ENCODE assay signal across 13 cellular contexts in the genomic region with DNA sequence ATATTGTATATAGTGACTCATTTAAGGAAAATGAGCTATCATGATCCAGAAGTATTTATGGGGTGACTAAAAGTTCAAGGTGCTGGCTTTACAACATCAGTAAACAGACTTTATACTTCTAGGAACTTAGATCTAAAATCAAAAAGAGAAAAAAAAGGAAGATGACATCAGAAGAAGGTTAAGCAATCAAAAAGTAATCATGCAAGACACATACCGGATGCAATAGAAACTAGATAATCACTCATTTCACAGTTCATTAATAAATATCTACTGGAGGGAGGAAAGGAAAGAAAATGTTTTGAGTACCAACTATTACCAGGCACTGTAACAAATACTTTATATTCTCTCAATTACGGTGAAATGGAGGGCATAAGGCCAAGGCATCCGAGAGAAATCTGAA.
A peak's percentile ranks its signal among the peaks of the same experiment; 100 is the strongest.
DNase-seq lines count a peak whose midpoint lies in the region; ATAC-seq, FAIRE-seq and TF ChIP-seq lines count a peak whose summit lies in the region.
"Had no signal": no experiment of that assay in that cellular context is flagged by ENCODE, and none has a peak within 500 bp of the region (broad histone marks: within the 10 kb centered on the region; RNA-seq: fewer than 3 reads in every experiment).

No MANE protein-coding gene starts in this region.

- H3K36me3 ChIP-seq in Panc1 (ENCODE audit: control insufficient read depth, insufficient read depth, low read length) (no peaks in the 10 kb centered on the region), small intestine (ENCODE audit: control insufficient read depth in 2 of 2, insufficient read depth in 2 of 2, low read length in 2 of 2) (peaks cover 0 to 1% of the 10 kb centered on the region in 2 donors), Karpas-422 (ENCODE audit: insufficient read depth, low read length) (no peaks in the 10 kb centered on the region)
- H3K36me3 ChIP-seq: ovary had no signal

- peaks cover 34% of the 10 kb centered on the region for H3K27me3 Mint-ChIP-seq in activated CD8-positive, alpha-beta T cell treated with anti-CD3 and anti-CD28 coated beads for 36 hours
- peaks cover 26% of the 10 kb centered on the region for H3K27me3 Mint-ChIP-seq in activated CD8-positive, alpha-beta T cell treated with anti-CD3 and anti-CD28 coated beads, Interleukin-2, amount 10 ng/mL, durations not matched to agents 7 days and 5 days (ENCODE audit: low read depth)

- H3K36me3 Mint-ChIP-seq in activated CD8-positive, alpha-beta T cell treated with anti-CD3 and anti-CD28 coated beads for 36 hours (ENCODE audit: low read depth): no peaks in the 10 kb centered on the region
- H3K36me3 Mint-ChIP-seq in activated CD8-positive, alpha-beta T cell treated with anti-CD3 and anti-CD28 coated beads, Interleukin-2, amount 10 ng/mL, durations not matched to agents 7 days and 5 days (ENCODE audit: low read depth): no peaks in the 10 kb centered on the region

- no peak overlapping the region for H3K27ac Mint-ChIP-seq in activated CD8-positive, alpha-beta T cell treated with anti-CD3 and anti-CD28 coated beads for 36 hours
- no peak overlapping the region for H3K27ac Mint-ChIP-seq in activated CD8-positive, alpha-beta T cell treated with anti-CD3 and anti-CD28 coated beads, Interleukin-2, amount 10 ng/mL, durations not matched to agents 7 days and 5 days

- no peaks in the 10 kb centered on the region for H3K79me2 ChIP-seq in Karpas-422 (ENCODE audit: low read length)

- H3K9ac ChIP-seq in Karpas-422 (ENCODE audit: low read length): no peak overlapping the region

- DNase-seq in activated CD8-positive, alpha-beta T cell treated with anti-CD3 and anti-CD28 coated beads for 36 hours: no peak
- no peak for DNase-seq in activated CD8-positive, alpha-beta T cell treated with anti-CD3 and anti-CD28 coated beads, Interleukin-2, amount 10 ng/mL, durations not matched to agents 7 days and 5 days
- DNase-seq in Panc1 (ENCODE audit: low read depth, low spot score) (no peak), foreskin fibroblast (peak; percentile 37 to 49), small intestine (peak; percentile 90), GM12892 (ENCODE audit: insufficient read length) (no peak), Karpas-422 (no peak), NCI-H82 treated with DMSO at 0.1 percent for 48 hours (lab: John Stamatoyannopoulos, UW; ENCODE audit: unreplicated experiment) (no peak)
- DNase-seq: GDM1; NCI-H82; ovary; stimulated activated CD4-positive, alpha-beta T cell treated with anti-CD3 and anti-CD28 coated beads, Interleukin-4, amount 100 ng/mL, for 1 hour had no signal

- in situ Hi-C loops in Panc1 (cut with HindIII; ENCODE audit: low pct_unique_long_range_greater_than_20kb, low sequenced_read_pairs): no loop called here

- H2AFZ ChIP-seq in Karpas-422 (ENCODE audit: low read length): no peak overlapping the region

- no peaks in the 10 kb centered on the region for H4K20me1 ChIP-seq in Karpas-422 (ENCODE audit: insufficient read depth, low read depth, low read length)

- intact Hi-C loops in activated CD8-positive, alpha-beta T cell treated with anti-CD3 and anti-CD28 coated beads for 36 hours (cut with micrococcal nuclease): loop anchor here (5.0 kb wide), 1 partner anchor 71 kb away; no protein-coding TSS in a partner anchor
- intact Hi-C loops in Panc1 (cut with micrococcal nuclease; ENCODE audit: unreplicated experiment): no loop called here

- CTCF ChIA-PET in activated CD8-positive, alpha-beta T cell treated with anti-CD3 and anti-CD28 coated beads for 36 hours (lab: Charles Lee): no interaction called here
- CTCF ChIA-PET in activated CD8-positive, alpha-beta T cell treated with anti-CD3 and anti-CD28 coated beads, Interleukin-2, amount 10 ng/mL, durations not matched to agents 7 days and 5 days (lab: Charles Lee): interaction anchor here (1.8 kb wide), 1 partner anchor 109 kb away, joined by 5 read pairs; no protein-coding TSS in a partner anchor
- CTCF ChIA-PET in Panc1 (lab: Charles Lee): no interaction called here

- H3K4me3 Mint-ChIP-seq in activated CD8-positive, alpha-beta T cell treated with anti-CD3 and anti-CD28 coated beads for 36 hours: no peak overlapping the region
- no peak overlapping the region for H3K4me3 Mint-ChIP-seq in activated CD8-positive, alpha-beta T cell treated with anti-CD3 and anti-CD28 coated beads, Interleukin-2, amount 10 ng/mL, durations not matched to agents 7 days and 5 days

- H3K4me2 ChIP-seq in Karpas-422 (ENCODE audit: low read depth, low read length, poor library complexity, severe bottlenecking): no peak overlapping the region

- peak; percentile 31 for ATAC-seq in activated CD8-positive, alpha-beta T cell treated with anti-CD3 and anti-CD28 coated beads for 36 hours
- no peak for ATAC-seq in activated CD8-positive, alpha-beta T cell treated with anti-CD3 and anti-CD28 coated beads, Interleukin-2, amount 10 ng/mL, durations not matched to agents 7 days and 5 days
- no peak for ATAC-seq in Panc1
- ATAC-seq: HCT116 had no signal

- 14 to 27% (median 27%) methylated on average over 3 of the region's 3 CpGs for WGBS in small intestine, 3 donors

- FAIRE-seq in small intestine (lab: Jason Lieb, UNC) (peak; percentile 89), GM12892 (lab: Jason Lieb, UNC) (no peak)

- peak overlapping the region; percentile 68; the same call in 1 of the 2 replicates for H3K27ac ChIP-seq in Panc1 (ENCODE audit: low read length)
- H3K27ac ChIP-seq in small intestine (ENCODE audit: low read depth in 1 of 2, low read length in 1 of 2): peak overlapping the region in 1 of 2 donors; percentile 35
- H3K27ac ChIP-seq in Karpas-422 (ENCODE audit: low read length): no peak overlapping the region
- H3K27ac ChIP-seq: ovary had no signal

- H3K4me3 ChIP-seq in Panc1 (ENCODE audit: low read depth in 2 of 2, low read length in 2 of 2): no peak overlapping the region
- no peak overlapping the region for H3K4me3 ChIP-seq in foreskin fibroblast (ENCODE audit: low read depth in 1 of 2, low read length in 2 of 2)
- no peak overlapping the region for H3K4me3 ChIP-seq in small intestine (ENCODE audit: low read depth in 1 of 2, low read length in 2 of 2)
- H3K4me3 ChIP-seq in Karpas-422 (ENCODE audit: low read length): no peak overlapping the region
- H3K4me3 ChIP-seq: ovary had no signal

- TF ChIP-seq CTCF in activated CD8-positive, alpha-beta T cell treated with anti-CD3 and anti-CD28 coated beads for 36 hours (IDR thresholded peaks at IDR 0.05): no peak
- no peak for TF ChIP-seq CTCF in Panc1 (IDR thresholded peaks at IDR 0.05)
- TF ChIP-seq CTCF in foreskin fibroblast (IDR thresholded peaks at IDR 0.05; ENCODE audit: low read depth, low read length): no peak

- H3K9me3 ChIP-seq in Panc1 (ENCODE audit: control insufficient read depth, insufficient read depth, low read depth, low read length) (no peaks in the 10 kb centered on the region), small intestine (ENCODE audit: control insufficient read depth, low read depth) (no peaks in the 10 kb centered on the region), Karpas-422 (ENCODE audit: low read length) (no peaks in the 10 kb centered on the region)
- H3K9me3 ChIP-seq: ovary had no signal

- no peaks in the 10 kb centered on the region for H3K9me2 ChIP-seq in Karpas-422 (replicated peaks; ENCODE audit: insufficient read depth, low read length)

- H3K27me3 ChIP-seq in Panc1 (ENCODE audit: control insufficient read depth, insufficient read depth, low read length) (no peaks in the 10 kb centered on the region), small intestine (ENCODE audit: control insufficient read depth in 2 of 2, insufficient read depth in 2 of 2, low read length in 2 of 2) (no peaks in the 10 kb centered on the region), Karpas-422 (ENCODE audit: low read length) (no peaks in the 10 kb centered on the region)
- H3K27me3 ChIP-seq: ovary had no signal

- BruUV-seq in Panc1 (replicated peaks; lab: Mats Ljungman, UMichigan): no TSS peak

- H3K4me1 ChIP-seq in Panc1 (ENCODE audit: control insufficient read depth, insufficient read depth, low read length) (peaks cover 7% of the 10 kb centered on the region), small intestine (ENCODE audit: control insufficient read depth in 2 of 2, insufficient read depth in 1 of 2, low read depth in 1 of 2, low read length in 1 of 2) (no peaks in the 10 kb centered on the region), Karpas-422 (ENCODE audit: low read length) (no peaks in the 10 kb centered on the region)

- H3K9me3 Mint-ChIP-seq in activated CD8-positive, alpha-beta T cell treated with anti-CD3 and anti-CD28 coated beads for 36 hours: no peaks in the 10 kb centered on the region
- H3K9me3 Mint-ChIP-seq in activated CD8-positive, alpha-beta T cell treated with anti-CD3 and anti-CD28 coated beads, Interleukin-2, amount 10 ng/mL, durations not matched to agents 7 days and 5 days (ENCODE audit: insufficient read depth): no peaks in the 10 kb centered on the region

- H3K4me1 Mint-ChIP-seq in activated CD8-positive, alpha-beta T cell treated with anti-CD3 and anti-CD28 coated beads for 36 hours (ENCODE audit: low read depth): peaks cover 14% of the 10 kb centered on the region
- peaks cover 28% of the 10 kb centered on the region for H3K4me1 Mint-ChIP-seq in activated CD8-positive, alpha-beta T cell treated with anti-CD3 and anti-CD28 coated beads, Interleukin-2, amount 10 ng/mL, durations not matched to agents 7 days and 5 days (ENCODE audit: low read depth)

- POLR2A ChIA-PET in activated CD8-positive, alpha-beta T cell treated with anti-CD3 and anti-CD28 coated beads for 36 hours (lab: Charles Lee): interaction anchor here (1.0 to 1.5 kb wide), 2 partner anchors 275 to 276 kb away, joined by 3 to 5 read pairs; a partner anchor contains a TSS
- POLR2A ChIA-PET in activated CD8-positive, alpha-beta T cell treated with anti-CD3 and anti-CD28 coated beads, Interleukin-2, amount 10 ng/mL, durations not matched to agents 7 days and 5 days (lab: Charles Lee): interaction anchor here (1.0 kb wide), 1 partner anchor 274 kb away, joined by 3 read pairs; no protein-coding TSS in a partner anchor
- POLR2A ChIA-PET in Panc1 (lab: Charles Lee): no interaction called here

- TF ChIP-seq POLR2A in GM12892 (IDR thresholded peaks at IDR 0.05; ENCODE audit: low read depth, low read length): no peak

Comparison
In these comparisons a context has a peak if more than half of its experiments do, and no peak if none do; other contexts are left out.
1. DNase-seq: peak in foreskin fibroblast (2 of 2) and small intestine (single experiment); none in activated CD8-positive, alpha-beta T cell treated with anti-CD3 and anti-CD28 coated beads for 36 hours (single experiment), activated CD8-positive, alpha-beta T cell treated with anti-CD3 and anti-CD28 coated beads, Interleukin-2, amount 10 ng/mL, durations not matched to agents 7 days and 5 days (single experiment), Panc1 (single experiment), GM12892 (single experiment), Karpas-422 (single experiment) and NCI-H82 treated with DMSO at 0.1 percent for 48 hours (single experiment).